ENCODE assay signal across 1 cellular context in genomic region chr1:214514032-214514818, GRCh38.
TF ChIP-seq lines count a peak whose summit lies in the region.

No MANE protein-coding gene starts in this region.

TF ChIP-seq in HEK293, 187 proteins besides CTCF, POLR2A, EP300 and RAD21 (continued from another document and continues in another):
- TF ChIP-seq ELK4 (IDR thresholded peaks at IDR 0.05; ENCODE audit: borderline replicate concordance, low read depth, low read length) (no peak), ZNF580 (tag by site-specific recombination; IDR thresholded peaks at IDR 0.05) (peak; percentile 90), ZNF792 (tag by site-specific recombination; IDR thresholded peaks at IDR 0.05) (no peak), ZNF133 (tag by site-specific recombination; IDR thresholded peaks at IDR 0.05) (no peak), IKZF3 (tag by site-specific recombination; IDR thresholded peaks at IDR 0.05) (peak; percentile 98), ZNF416 (tag by site-specific recombination; IDR thresholded peaks at IDR 0.05) (no peak), ZNF704 (tag by site-specific recombination; IDR thresholded peaks at IDR 0.05) (no peak), ZNF530 (tag by site-specific recombination; IDR thresholded peaks at IDR 0.05; ENCODE audit: low read depth) (no peak), PRDM6 (tag by site-specific recombination; IDR thresholded peaks at IDR 0.05) (peak; percentile 90), SP3 (tag by site-specific recombination; IDR thresholded peaks at IDR 0.05) (no peak), ZNF449 (tag by site-specific recombination; IDR thresholded peaks at IDR 0.05) (peak; percentile 10; the same call in 1 of the 2 replicates), ZNF558 (tag by site-specific recombination; IDR thresholded peaks at IDR 0.05) (no peak), ZBTB48 (tag by site-specific recombination; IDR thresholded peaks at IDR 0.05) (no peak), RBAK (tag by site-specific recombination; IDR thresholded peaks at IDR 0.05) (no peak), ZBTB6 (tag by site-specific recombination; IDR thresholded peaks at IDR 0.05) (no peak), ZNF202 (tag by site-specific recombination; IDR thresholded peaks at IDR 0.05; ENCODE audit: borderline replicate concordance) (no peak), ZNF521 (tag by site-specific recombination; IDR thresholded peaks at IDR 0.05) (no peak), ZIC2 (tag by site-specific recombination; IDR thresholded peaks at IDR 0.05) (peak; percentile 94), ZNF398 (tag by site-specific recombination; IDR thresholded peaks at IDR 0.05) (no peak), ZNF239 (tag by site-specific recombination; IDR thresholded peaks at IDR 0.05) (no peak), ZNF48 (tag by site-specific recombination; IDR thresholded peaks at IDR 0.05) (no peak), GFI1B (tag by site-specific recombination; IDR thresholded peaks at IDR 0.05) (peak; percentile 68; the same call in 1 of the 2 replicates), TSHZ1 (tag by site-specific recombination; IDR thresholded peaks at IDR 0.05; ENCODE audit: borderline replicate concordance) (peak; percentile 45; the same call in 1 of the 2 replicates), YY1 (tag by site-specific recombination; IDR thresholded peaks at IDR 0.05) (peak; percentile 38; the same call in 1 of the 2 replicates), ZNF404 (tag by site-specific recombination; IDR thresholded peaks at IDR 0.05) (no peak), TCF7L2 (IDR thresholded peaks at IDR 0.05; ENCODE audit: borderline replicate concordance, low read depth, low read length) (peak; percentile 63; the same call in 1 of the 2 replicates), ZNF626 (tag by site-specific recombination; IDR thresholded peaks at IDR 0.05) (no peak), ZFP69B (tag by site-specific recombination; IDR thresholded peaks at IDR 0.05) (peak; percentile 71), ATF2 (tag by site-specific recombination; IDR thresholded peaks at IDR 0.05; ENCODE audit: low read depth) (0 out of 2 replicates have a peak, but pooled peaks have one; percentile 23), ZNF354C (tag by site-specific recombination; IDR thresholded peaks at IDR 0.05; ENCODE audit: borderline replicate concordance, low read depth) (no peak), ZNF777 (tag by site-specific recombination; IDR thresholded peaks at IDR 0.05; ENCODE audit: borderline replicate concordance) (no peak), ZNF692 (tag by site-specific recombination; IDR thresholded peaks at IDR 0.05) (peak; percentile 84), ZNF571 (tag by site-specific recombination; IDR thresholded peaks at IDR 0.05) (no peak), ZBTB20 (tag by site-specific recombination; IDR thresholded peaks at IDR 0.05) (peak; percentile 86), ZNF184 (tag by site-specific recombination; IDR thresholded peaks at IDR 0.05) (no peak), ZNF670 (tag by site-specific recombination; IDR thresholded peaks at IDR 0.05; ENCODE audit: low read depth) (no peak), SCRT1 (tag by site-specific recombination; IDR thresholded peaks at IDR 0.05; ENCODE audit: borderline replicate concordance) (no peak), ZNF324 (tag by site-specific recombination; IDR thresholded peaks at IDR 0.05) (no peak), ZNF518A (tag by site-specific recombination; conservative IDR thresholded peaks at IDR 0.05; ENCODE audit: low read depth) (no peak), ZSCAN30 (tag by site-specific recombination; IDR thresholded peaks at IDR 0.05) (peak; percentile 89)
